Comparison of ENCODE assay signal across 10 cellular contexts in the genomic region with DNA sequence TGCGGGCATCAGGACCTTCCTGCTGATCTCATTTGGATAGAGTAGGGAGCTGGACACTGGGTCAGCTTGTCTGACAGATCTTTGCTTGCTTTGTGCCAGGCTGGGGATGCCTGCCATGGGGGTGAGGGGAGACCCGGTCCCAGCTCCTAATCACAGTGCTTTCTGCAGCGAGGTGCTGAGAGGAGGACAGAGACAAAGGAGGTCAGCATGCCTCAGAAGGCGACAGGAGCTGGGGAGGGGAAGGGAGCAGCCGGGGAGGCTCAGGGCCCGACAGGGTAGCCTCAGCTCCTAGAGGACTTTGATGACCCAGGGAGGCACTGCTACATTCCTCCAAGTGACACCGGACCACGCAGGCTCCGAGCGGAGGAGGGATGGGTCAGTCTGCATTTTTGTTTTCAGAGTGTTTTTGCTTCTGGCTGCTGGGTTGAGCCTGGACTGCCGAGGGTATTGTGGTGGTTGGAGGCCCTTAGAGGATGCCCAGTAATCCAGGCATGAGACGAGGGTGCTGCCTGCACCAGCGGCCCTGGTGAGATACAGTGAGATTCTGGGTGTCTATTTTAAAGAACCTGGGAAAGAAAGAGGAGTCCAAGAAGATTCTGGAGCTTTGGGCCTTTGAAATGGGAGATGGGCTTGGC. TPM values are rescaled to one million over a fixed set of nuclear protein-coding genes. Genes with fewer than 3 reads are reported as not detected.
DNase-seq lines count a peak whose midpoint lies in the region; ATAC-seq and TF ChIP-seq lines count a peak whose summit lies in the region.
"Had no signal": no experiment of that assay in that cellular context is flagged by ENCODE, and none has a peak within 500 bp of the region (broad histone marks: within the 10 kb centered on the region; RNA-seq: fewer than 3 reads in every experiment).

No MANE protein-coding gene starts in this region.

- H3K36me3 Mint-ChIP-seq in stimulated activated naive CD8-positive, alpha-beta T cell treated with anti-CD3 and anti-CD28 coated beads, Interleukin-15, Interleukin-2, amounts not matched to agents 100 ng/mL and 50 ng/mL, for 24 hours (ENCODE audit: low read depth): peaks cover 75% of the 10 kb centered on the region
- H3K36me3 Mint-ChIP-seq in dendritic cell treated with granulocyte-macrophage colony-stimulating factor and Interleukin-4, amounts not matched to agents 40 ng/mL and 50 ng/mL, for 4 days (ENCODE audit: low read depth): peaks cover 95% of the 10 kb centered on the region
- H3K36me3 Mint-ChIP-seq in nephron (ENCODE audit: low read depth): peaks cover 40% of the 10 kb centered on the region

- no peak for ATAC-seq in stimulated activated naive CD8-positive, alpha-beta T cell treated with anti-CD3 and anti-CD28 coated beads, Interleukin-15, Interleukin-2, amounts not matched to agents 100 U/mL and 50 U/mL, for 24 hours
- no peak for ATAC-seq in aorta (ENCODE audit: low FRiP score)
- ATAC-seq in GM21360 (IDR thresholded peaks at IDR 0.05; ENCODE audit: unreplicated experiment): no peak

- H3K27me3 Mint-ChIP-seq in stimulated activated naive CD8-positive, alpha-beta T cell treated with anti-CD3 and anti-CD28 coated beads, Interleukin-15, Interleukin-2, amounts not matched to agents 100 ng/mL and 50 ng/mL, for 24 hours: no peaks in the 10 kb centered on the region
- peaks cover 2% of the 10 kb centered on the region for H3K27me3 Mint-ChIP-seq in dendritic cell treated with granulocyte-macrophage colony-stimulating factor and Interleukin-4, amounts not matched to agents 40 ng/mL and 50 ng/mL, for 4 days
- no peaks in the 10 kb centered on the region for H3K27me3 Mint-ChIP-seq in nephron (ENCODE audit: low read depth)

- peaks cover 0 to 2% of the 10 kb centered on the region in 2 donors for H3K4me1 ChIP-seq in aorta (ENCODE audit: control insufficient read depth in 1 of 2, insufficient read depth in 2 of 2, low read length in 2 of 2)

- no peaks in the 10 kb centered on the region for H3K27me3 ChIP-seq in aorta (ENCODE audit: control insufficient read depth in 1 of 2, insufficient read depth in 2 of 2, low read length in 1 of 2)

- no peaks in the 10 kb centered on the region for H3K9me3 Mint-ChIP-seq in stimulated activated naive CD8-positive, alpha-beta T cell treated with anti-CD3 and anti-CD28 coated beads, Interleukin-15, Interleukin-2, amounts not matched to agents 100 ng/mL and 50 ng/mL, for 24 hours
- H3K9me3 Mint-ChIP-seq in dendritic cell treated with granulocyte-macrophage colony-stimulating factor and Interleukin-4, amounts not matched to agents 40 ng/mL and 50 ng/mL, for 4 days: no peaks in the 10 kb centered on the region
- H3K9me3 Mint-ChIP-seq in nephron: no peaks in the 10 kb centered on the region

- H3K27ac ChIP-seq in aorta (ENCODE audit: low read depth in 1 of 2, low read length in 2 of 2): no peak overlapping the region

- peak overlapping the region; percentile 94 for H3K27ac Mint-ChIP-seq in stimulated activated naive CD8-positive, alpha-beta T cell treated with anti-CD3 and anti-CD28 coated beads, Interleukin-15, Interleukin-2, amounts not matched to agents 100 ng/mL and 50 ng/mL, for 24 hours
- peak overlapping the region; percentile 83 for H3K27ac Mint-ChIP-seq in dendritic cell treated with granulocyte-macrophage colony-stimulating factor and Interleukin-4, amounts not matched to agents 40 ng/mL and 50 ng/mL, for 4 days
- peak overlapping the region; percentile 86 to 96 (median 96) for H3K27ac Mint-ChIP-seq in nephron

- H3K4me1 Mint-ChIP-seq in stimulated activated naive CD8-positive, alpha-beta T cell treated with anti-CD3 and anti-CD28 coated beads, Interleukin-15, Interleukin-2, amounts not matched to agents 100 ng/mL and 50 ng/mL, for 24 hours (ENCODE audit: low read depth): peaks cover 95% of the 10 kb centered on the region
- peaks cover 76% of the 10 kb centered on the region for H3K4me1 Mint-ChIP-seq in dendritic cell treated with granulocyte-macrophage colony-stimulating factor and Interleukin-4, amounts not matched to agents 40 ng/mL and 50 ng/mL, for 4 days (ENCODE audit: low read depth)
- peaks cover 47% of the 10 kb centered on the region for H3K4me1 Mint-ChIP-seq in nephron

- intact Hi-C loops in dendritic cell treated with granulocyte-macrophage colony-stimulating factor and Interleukin-4, amounts not matched to agents 40 ng/mL and 50 ng/mL, for 4 days (cut with micrococcal nuclease): no loop called here
- intact Hi-C loops in aorta (cut with DNase I): no loop called here

- no peak for TF ChIP-seq CTCF in nephron (IDR thresholded peaks at IDR 0.05; ENCODE audit: unreplicated experiment in 3 of 3)

- H3K9me3 ChIP-seq in aorta (ENCODE audit: control insufficient read depth, low read length): no peaks in the 10 kb centered on the region

- 27 to 42% methylated on average over 13 of the region's 13 CpGs for WGBS in aorta, 2 donors

- no peak for DNase-seq in stimulated activated naive CD8-positive, alpha-beta T cell treated with anti-CD3 and anti-CD28 coated beads, Interleukin-15, Interleukin-2, amounts not matched to agents 100 U/mL and 50 U/mL, for 24 hours
- DNase-seq in aorta: peak; percentile 47 to 48
- DNase-seq in GM03348 (ENCODE audit: low spot score): no peak
- no peak for DNase-seq in NCI-H2227 treated with DMSO at 0.1 percent for 48 hours (lab: John Stamatoyannopoulos, UW)
- DNase-seq: cerebellar nuclear complex, NCI-H2081 treated with DMSO at 0.1 percent for 48 hours had no signal

- H3K4me3 ChIP-seq in aorta (ENCODE audit: low read length in 2 of 2): no peak overlapping the region

- H3K4me3 Mint-ChIP-seq in stimulated activated naive CD8-positive, alpha-beta T cell treated with anti-CD3 and anti-CD28 coated beads, Interleukin-15, Interleukin-2, amounts not matched to agents 100 ng/mL and 50 ng/mL, for 24 hours: peak overlapping the region; percentile 86
- no peak overlapping the region for H3K4me3 Mint-ChIP-seq in dendritic cell treated with granulocyte-macrophage colony-stimulating factor and Interleukin-4, amounts not matched to agents 40 ng/mL and 50 ng/mL, for 4 days
- H3K4me3 Mint-ChIP-seq in nephron: peak overlapping the region; percentile 58 to 64 (median 59)

- H3K36me3 ChIP-seq in aorta (ENCODE audit: control insufficient read depth in 1 of 2, insufficient read depth in 2 of 2, low read length in 1 of 2): no peaks in the 10 kb centered on the region

RNA-seq across cellular contexts. Expression of gene RBM38, which starts 7.8 kb away (rescaled TPM):
- 10 to 100 TPM; 19.3 to 20.7 TPM for total RNA-seq in aorta
- 10 to 100 TPM in 1 of 2 donors, 1 to 10 TPM in 1; 7.3 to 14.7 TPM for polyA plus RNA-seq in aorta

RNA-seq across cellular contexts. Expression of gene RAE1, which starts 48.0 kb away (rescaled TPM):
- total RNA-seq in aorta: 10 to 100 TPM; 11.6 to 19.4 TPM
- polyA plus RNA-seq in aorta: 1 to 10 TPM; 3.6 to 9.9 TPM

Comparison
In these comparisons a context has a peak if more than half of its experiments do, and no peak if none do; other contexts are left out.
1. DNase-seq: peak in aorta (2 of 2); none in stimulated activated naive CD8-positive, alpha-beta T cell treated with anti-CD3 and anti-CD28 coated beads, Interleukin-15, Interleukin-2, amounts not matched to agents 100 U/mL and 50 U/mL, for 24 hours (single experiment), GM03348 (single experiment) and NCI-H2227 treated with DMSO at 0.1 percent for 48 hours (single experiment).
2. Peak in every context shown above with its lines, with median percentiles within 50 percentile points of each other: H3K27ac Mint-ChIP-seq.